ENCODE assay signal across 10 cellular contexts in genomic region chr11:63887600-63887999, GRCh38. TPM values are rescaled to one million over a fixed set of nuclear protein-coding genes. Genes with fewer than 3 reads are reported as not detected.
DNase-seq lines count a peak whose midpoint lies in the region; ATAC-seq and TF ChIP-seq lines count a peak whose summit lies in the region.
"Had no signal": no experiment of that assay in that cellular context is flagged by ENCODE, and none has a peak within 500 bp of the region (broad histone marks: within the 10 kb centered on the region; RNA-seq: fewer than 3 reads in every experiment).

No MANE protein-coding gene starts in this region.

- H3K4me3 ChIP-seq in BLaER1, result no peak overlapping the region
- H3K4me3 ChIP-seq in Jurkat, Clone E6-1 (ENCODE audit: low read length), result peak overlapping the region; percentile 79
- no peak overlapping the region for H3K4me3 ChIP-seq in mammary epithelial cell (replicated peaks in 1 of 3; ENCODE audit: insufficient read depth in 1 of 3, low read depth in 2 of 3, low read length in 3 of 3)

- H3K4me2 ChIP-seq in BLaER1 (peak overlapping the region; percentile 94), mammary epithelial cell (ENCODE audit: insufficient read depth, low read depth, low read length) (peak overlapping the region; percentile 94)

- H4K20me1 ChIP-seq in BLaER1, result peaks cover 100% of the 10 kb centered on the region
- no peaks in the 10 kb centered on the region for H4K20me1 ChIP-seq in mammary epithelial cell (ENCODE audit: insufficient read depth, low read length)

- WGBS in mammary epithelial cell (ENCODE audit: low coverage, missing lambda C conversion rate), result 27% methylated on average over 4 of the region's 4 CpGs

- H2AFZ ChIP-seq in mammary epithelial cell (ENCODE audit: low read depth, low read length), result no peak overlapping the region

- H3K9me3 ChIP-seq in BLaER1 (no peaks in the 10 kb centered on the region), mammary epithelial cell (replicated peaks; ENCODE audit: insufficient read depth, low read length) (no peaks in the 10 kb centered on the region)

- H3K27ac Mint-ChIP-seq in naive B cell, result peak overlapping the region in 5 of 6 donors; percentile 52 to 97 (median 92)

- CTCF ChIA-PET in mammary epithelial cell (lab: Charles Lee; ENCODE audit: low non-redundant PET), result interaction anchor here (0.6 kb wide), 1 partner anchor 28 kb away, joined by 3 read pairs; no protein-coding TSS in a partner anchor
- CTCF ChIA-PET in GM10248 (lab: Yijun Ruan, JAX), result interaction anchor here (1.2 to 3.5 kb wide), 4 partner anchors 15 to 58 kb away, joined by 4 to 20 read pairs (median 8); partner anchors contain the start of gene MARK2

- BruUV-seq in mammary epithelial cell (replicated peaks; lab: Mats Ljungman, UMichigan), result no TSS peak

- no peaks in the 10 kb centered on the region for H3K27me3 Mint-ChIP-seq in naive B cell

- dilution Hi-C loops in mammary epithelial cell (cut with HindIII; ENCODE audit: low sequenced_read_pairs), result no loop called here

- no peak for TF ChIP-seq CTCF in mammary epithelial cell (conservative IDR thresholded peaks at IDR 0.05 in 1 of 2, IDR thresholded peaks at IDR 0.05 in 1 of 2; ENCODE audit: extremely low read depth in 1 of 2, insufficient read depth in 1 of 2, low read depth in 1 of 2, low read length in 2 of 2)
- TF ChIP-seq CTCF in GM10248 (IDR thresholded peaks at IDR 0.05; ENCODE audit: control extremely low read depth, extremely low read depth, low read depth, missing control alignments), result no peak

- no peaks in the 10 kb centered on the region for H3K36me3 Mint-ChIP-seq in naive B cell

- ATAC-seq in naive B cell (ENCODE audit: low read depth in 2 of 2), result no peak
- no peak for ATAC-seq in HG03439 (IDR thresholded peaks at IDR 0.05; ENCODE audit: unreplicated experiment)

- POLR2A ChIA-PET in GM10248 (lab: Yijun Ruan, JAX), result interaction anchor here (0.6 kb wide), 2 partner anchors 32 to 60 kb away, joined by 4 to 6 read pairs; no protein-coding TSS in a partner anchor

- peaks cover 59% of the 10 kb centered on the region for H3K36me3 ChIP-seq in BLaER1
- no peaks in the 10 kb centered on the region for H3K36me3 ChIP-seq in mammary epithelial cell (ENCODE audit: insufficient read depth, low read length)

- H3K4me1 Mint-ChIP-seq in naive B cell, result peaks cover 62 to 89% (median 85%) of the 10 kb centered on the region in 3 donors

- in situ Hi-C loops in mammary epithelial cell (cut with MboI; ENCODE audit: low sequenced_read_pairs in 2 of 2), result no loop called here

- peak overlapping the region; percentile 6 to 94 (median 92) for H3K4me3 Mint-ChIP-seq in naive B cell

- no peak for DNase-seq in Jurkat, Clone E6-1 (ENCODE audit: low read depth, low spot score)
- DNase-seq in mammary epithelial cell (no peak), naive B cell (no peak), head of caudate nucleus (no peak), NCI-H128 (lab: John Stamatoyannopoulos, UW; ENCODE audit: unreplicated experiment) (no peak), GM10248 (ENCODE audit: extremely low spot score) (no peak)
- DNase-seq: midbrain had no signal

- H3K27ac ChIP-seq in BLaER1, result peak overlapping the region; percentile 62
- peak overlapping the region; percentile 48 for H3K27ac ChIP-seq in mammary epithelial cell (ENCODE audit: insufficient read depth, low read depth, low read length)

- H3K9me3 Mint-ChIP-seq in naive B cell, result no peaks in the 10 kb centered on the region

- H3K79me2 ChIP-seq in mammary epithelial cell (ENCODE audit: insufficient read depth, low read length), result peaks cover 92% of the 10 kb centered on the region

- H3K27me3 ChIP-seq in BLaER1 (no peaks in the 10 kb centered on the region), mammary epithelial cell (ENCODE audit: insufficient read depth, low read length) (no peaks in the 10 kb centered on the region)

- peak overlapping the region; percentile 43 for H3K9ac ChIP-seq in BLaER1
- H3K9ac ChIP-seq in mammary epithelial cell (ENCODE audit: insufficient read depth, low read length), result peak overlapping the region; percentile 27

- intact Hi-C loops in mammary epithelial cell (cut with micrococcal nuclease), result loop anchor here (5.0 kb wide), 3 partner anchors 50 to 120 kb away; partner anchors contain the start of genes MARK2, NAA40 and ZFTA
- intact Hi-C loops in head of caudate nucleus (cut with DNase I), result no loop called here

- H3K4me1 ChIP-seq in BLaER1 (peaks cover 58% of the 10 kb centered on the region), mammary epithelial cell (ENCODE audit: insufficient read depth, low read length) (peaks cover 36% of the 10 kb centered on the region)

RNA-seq across cellular contexts. Expression of gene RCOR2, which starts 29.4 kb away (rescaled TPM):
- 9.3 TPM for polyA plus RNA-seq in Jurkat, Clone E6-1 (2012; ENCODE audit: insufficient read depth, insufficient read length)
- total RNA-seq in mammary epithelial cell, result under 1 TPM; 0.14 to 0.17 TPM
- polyA plus RNA-seq in mammary epithelial cell (0.08 TPM), naive B cell (ENCODE audit: low read depth in 6 of 6) (not detected)
- polyA minus RNA-seq in mammary epithelial cell, result not detected
- total RNA-seq: T-helper 1 cell treated with Interleukin-12 subunit alpha and Interleukin-12 subunit beta and Interleukin-4 antibody, amounts not matched to agents 30 ng/mL and 1 ng/mL, for 36 hours had no signal

RNA-seq across cellular contexts. Expression of gene MARK2, which starts 48.7 kb away (rescaled TPM):
- 21.7 TPM for polyA plus RNA-seq in Jurkat, Clone E6-1 (2012; ENCODE audit: insufficient read depth, insufficient read length)
- 10 to 100 TPM; 26.7 to 64.4 TPM for total RNA-seq in mammary epithelial cell
- polyA plus RNA-seq in mammary epithelial cell, result 38.9 TPM
- 79.0 TPM for polyA minus RNA-seq in mammary epithelial cell
- 10 to 100 TPM; 31.0 to 66.8 (median 42.9) TPM for polyA plus RNA-seq in naive B cell (ENCODE audit: low read depth in 6 of 6)

RNA-seq across cellular contexts. Expression of gene NAA40, which starts 51.2 kb away (rescaled TPM):
- 42.1 TPM for polyA plus RNA-seq in Jurkat, Clone E6-1 (2012; ENCODE audit: insufficient read depth, insufficient read length)
- 10 to 100 TPM; 16.3 to 20.2 TPM for total RNA-seq in mammary epithelial cell
- polyA plus RNA-seq in mammary epithelial cell (18.0 TPM), naive B cell (ENCODE audit: low read depth in 6 of 6) (10 to 100 TPM in 4 of 6 donors, 1 to 10 TPM in 2; 8.2 to 18.4 (median 11.8) TPM)
- 19.3 TPM for polyA minus RNA-seq in mammary epithelial cell
